8 cellular contexts compared by ENCODE assay signal in the genomic region with DNA sequence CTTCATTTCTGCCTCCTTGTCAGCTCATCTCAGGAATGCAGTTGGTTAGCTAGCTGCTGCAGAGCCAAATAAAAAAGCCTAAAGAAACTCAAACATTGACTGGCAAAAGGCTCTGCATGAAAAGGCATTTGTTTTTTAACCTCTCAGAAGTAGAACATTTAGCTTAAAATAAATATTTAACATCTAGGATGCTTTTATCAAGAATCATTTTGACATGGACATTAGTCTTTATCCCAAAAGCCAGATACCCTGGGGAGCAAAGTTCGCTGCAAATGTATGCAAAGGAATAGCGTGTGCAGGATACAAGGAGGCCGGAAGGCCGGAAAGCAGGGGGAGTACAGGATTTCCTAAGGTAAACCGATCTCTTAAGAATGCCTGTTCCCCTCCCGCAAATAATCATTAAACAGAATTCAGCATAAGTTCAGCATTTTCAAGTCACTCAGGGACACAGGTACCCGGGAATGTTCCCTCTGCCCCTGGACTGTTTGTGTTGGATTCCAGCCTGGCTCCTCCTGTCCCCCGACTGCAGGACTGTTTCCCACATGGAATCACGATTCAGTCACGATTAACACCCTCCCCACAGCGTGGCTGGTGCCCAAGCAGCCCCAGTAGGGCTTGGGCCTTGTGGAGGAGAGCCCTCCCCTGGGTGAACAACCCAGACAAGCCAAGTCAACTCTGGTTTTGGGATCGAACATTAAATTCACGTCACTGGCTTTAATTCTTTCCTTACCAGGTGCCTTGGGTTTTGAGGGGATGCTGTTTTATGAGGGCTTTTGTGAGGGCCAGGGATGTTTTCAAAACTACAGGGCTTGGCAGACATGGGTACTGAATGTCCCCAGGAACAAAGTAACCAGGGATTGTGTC.
DNase-seq lines count a peak whose midpoint lies in the region; ATAC-seq and TF ChIP-seq lines count a peak whose summit lies in the region.

No MANE protein-coding gene starts in this region.

- H3K27me3 Mint-ChIP-seq in brain: no peaks in the 10 kb centered on the region
- no peaks in the 10 kb centered on the region for H3K27me3 Mint-ChIP-seq in stimulated activated naive B cell treated with anti-CD40 and anti-IgM and Interleukin-4, amounts not matched to agents 10 μg/mL and 1 μg/mL and 100 μg/mL, for 72 hours

- H3K9me3 Mint-ChIP-seq in brain: peaks cover 9 to 29% (median 16%) of the 10 kb centered on the region in 5 experiments
- no peaks in the 10 kb centered on the region for H3K9me3 Mint-ChIP-seq in stimulated activated naive B cell treated with anti-CD40 and anti-IgM and Interleukin-4, amounts not matched to agents 10 μg/mL and 1 μg/mL and 100 μg/mL, for 72 hours

- peaks cover 63% of the 10 kb centered on the region for H3K36me3 Mint-ChIP-seq in brain
- peaks cover 25 to 53% of the 10 kb centered on the region in 2 donors for H3K36me3 Mint-ChIP-seq in stimulated activated naive B cell treated with anti-CD40 and anti-IgM and Interleukin-4, amounts not matched to agents 10 μg/mL and 1 μg/mL and 100 μg/mL, for 72 hours

- H3K4me3 Mint-ChIP-seq in brain: no peak overlapping the region
- H3K4me3 Mint-ChIP-seq in stimulated activated naive B cell treated with anti-CD40 and anti-IgM and Interleukin-4, amounts not matched to agents 10 μg/mL and 1 μg/mL and 100 μg/mL, for 72 hours: no peak overlapping the region

- peak overlapping the region in 4 of 5 experiments; percentile 60 to 66 (median 65) for H3K27ac Mint-ChIP-seq in brain
- peak overlapping the region; percentile 59 for H3K27ac Mint-ChIP-seq in stimulated activated naive B cell treated with anti-CD40 and anti-IgM and Interleukin-4, amounts not matched to agents 10 μg/mL and 1 μg/mL and 100 μg/mL, for 72 hours

- intact Hi-C loops in left colon (cut with DNase I, micrococcal nuclease): no loop called here

- TF ChIP-seq CTCF in LNCaP clone FGC (IDR thresholded peaks at IDR 0.05; ENCODE audit: control insufficient read depth, extremely low read depth, insufficient read depth) (no peak), brain (conservative IDR thresholded peaks at IDR 0.05) (no peak), GM20000 (IDR thresholded peaks at IDR 0.05; ENCODE audit: extremely low read depth, missing control alignments) (no peak)

- H3K4me1 Mint-ChIP-seq in brain: peaks cover 62% of the 10 kb centered on the region
- peaks cover 40 to 48% of the 10 kb centered on the region in 2 donors for H3K4me1 Mint-ChIP-seq in stimulated activated naive B cell treated with anti-CD40 and anti-IgM and Interleukin-4, amounts not matched to agents 10 μg/mL and 1 μg/mL and 100 μg/mL, for 72 hours

- no peak overlapping the region for H3K4me3 ChIP-seq in LNCaP clone FGC (ENCODE audit: low read depth, low read length)

- ATAC-seq in stimulated activated naive B cell treated with anti-CD40 and anti-IgM and Interleukin-4, amounts not matched to agents 10 μg/mL and 1 μg/mL and 100 μg/mL, for 72 hours (replicated peaks): no peak
- ATAC-seq in HG03045 (IDR thresholded peaks at IDR 0.05; ENCODE audit: unreplicated experiment) (no peak), left colon (no peak)

- DNase-seq in LNCaP clone FGC (ENCODE audit: low read depth) (peak; percentile 41), kidney tubule cell (ENCODE audit: low spot score) (peak; percentile 88), left colon (no peak), GM20000 (ENCODE audit: low spot score) (no peak), UCSD-AML1 (lab: John Stamatoyannopoulos, UW; ENCODE audit: unreplicated experiment) (no peak)
- DNase-seq in stimulated activated naive B cell treated with anti-CD40 and anti-IgM and Interleukin-4, amounts not matched to agents 10 μg/mL and 1 μg/mL and 100 μg/mL, for 72 hours: no peak

Comparison
In these comparisons a context has a peak if more than half of its experiments do, and no peak if none do; other contexts are left out.
1. DNase-seq: peak in LNCaP clone FGC (single experiment) and kidney tubule cell (single experiment); none in stimulated activated naive B cell treated with anti-CD40 and anti-IgM and Interleukin-4, amounts not matched to agents 10 μg/mL and 1 μg/mL and 100 μg/mL, for 72 hours (single experiment), left colon (0 of 2), GM20000 (single experiment) and UCSD-AML1 (single experiment).